8 cellular contexts compared by ENCODE assay signal in the genomic region with DNA sequence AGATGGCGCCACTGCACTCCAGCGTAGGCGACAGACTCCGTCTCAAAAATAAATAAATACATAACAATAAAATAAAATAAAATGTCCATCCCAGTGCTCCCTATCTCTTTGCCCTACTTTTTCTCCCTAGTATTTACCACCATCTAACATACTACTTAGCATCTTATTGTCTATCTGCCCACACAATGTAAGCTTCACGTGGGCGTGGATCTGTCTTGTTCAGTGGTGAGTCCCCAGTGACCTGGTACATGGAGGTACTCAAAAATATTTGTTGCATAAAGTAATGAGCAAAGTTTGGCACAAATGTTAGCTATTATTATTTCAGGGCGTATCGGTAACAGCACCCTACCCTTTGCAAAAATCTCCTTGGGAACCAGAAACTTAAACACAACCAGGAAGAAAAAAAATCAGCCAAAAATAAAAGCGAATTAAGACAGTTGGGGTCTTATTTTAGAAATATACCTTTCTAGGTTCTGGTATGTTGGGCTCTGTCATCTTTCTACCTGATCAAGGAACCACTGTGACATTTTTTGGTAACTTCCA. TPM values are rescaled to one million over a fixed set of nuclear protein-coding genes. Genes with fewer than 3 reads are reported as not detected.
DNase-seq lines count a peak whose midpoint lies in the region; ATAC-seq and TF ChIP-seq lines count a peak whose summit lies in the region.

No MANE protein-coding gene starts in this region.

- H3K4me1 ChIP-seq in Caco-2 (peaks cover 38% of the 10 kb centered on the region), OCI-LY7 (ENCODE audit: insufficient read depth, low read length, poor library complexity, severe bottlenecking) (no peaks in the 10 kb centered on the region), endodermal cell (ENCODE audit: control insufficient read depth, insufficient read depth, low read length) (no peaks in the 10 kb centered on the region), osteoblast (ENCODE audit: insufficient read depth, low read length) (peaks cover 8% of the 10 kb centered on the region)

- peak overlapping the region; percentile 88 for H3K27ac Mint-ChIP-seq in Caco-2 (ENCODE audit: unreplicated experiment)
- H3K27ac Mint-ChIP-seq in endodermal cell = no peak overlapping the region

- H3K36me3 ChIP-seq in Caco-2 (ENCODE audit: control insufficient read depth, insufficient read depth, low read length) (no peaks in the 10 kb centered on the region), OCI-LY7 (ENCODE audit: insufficient read depth, low read length) (no peaks in the 10 kb centered on the region), endodermal cell (ENCODE audit: control insufficient read depth, insufficient read depth, low read length) (no peaks in the 10 kb centered on the region), osteoblast (ENCODE audit: insufficient read depth, low read length) (no peaks in the 10 kb centered on the region)

- H3K9me3 Mint-ChIP-seq in Caco-2 (ENCODE audit: unreplicated experiment) = no peaks in the 10 kb centered on the region
- H3K9me3 Mint-ChIP-seq in endodermal cell = no peaks in the 10 kb centered on the region

- H3K9me3 ChIP-seq in Caco-2 (no peaks in the 10 kb centered on the region), OCI-LY7 (ENCODE audit: low read length) (no peaks in the 10 kb centered on the region), endodermal cell (ENCODE audit: control insufficient read depth, low read length) (no peaks in the 10 kb centered on the region), osteoblast (ENCODE audit: low read depth, low read length) (no peaks in the 10 kb centered on the region)

- H3K27me3 Mint-ChIP-seq in Caco-2 (ENCODE audit: insufficient read depth, unreplicated experiment) (no peaks in the 10 kb centered on the region), endodermal cell (ENCODE audit: insufficient read depth) (peaks cover 7% of the 10 kb centered on the region)

- no peaks in the 10 kb centered on the region for H3K9me2 ChIP-seq in OCI-LY7 (ENCODE audit: insufficient read depth, low read length)

- BruUV-seq in Caco-2 (replicated peaks; lab: Mats Ljungman, UMichigan) = TSS peak; percentile 92
- no TSS peak for BruUV-seq in OCI-LY7 (replicated peaks; lab: Mats Ljungman, UMichigan)

- H3K4me3 ChIP-seq in Caco-2 (ENCODE audit: low read depth, low read length) (peak overlapping the region; percentile 64), OCI-LY7 (ENCODE audit: low read depth, low read length, poor library complexity, severe bottlenecking) (peak overlapping the region; percentile 73), endodermal cell (ENCODE audit: low read length) (peak overlapping the region; percentile 81), osteoblast (ENCODE audit: insufficient read depth, low read length) (peak overlapping the region; percentile 78)

- H3K4me1 Mint-ChIP-seq in Caco-2 (ENCODE audit: low read depth, unreplicated experiment) = peaks cover 45% of the 10 kb centered on the region
- H3K4me1 Mint-ChIP-seq in endodermal cell = peaks cover 11% of the 10 kb centered on the region

- H2AFZ ChIP-seq in OCI-LY7 (ENCODE audit: low read length) (peak overlapping the region; percentile 64), osteoblast (ENCODE audit: low read length) (peak overlapping the region; percentile 63)

- H3K9ac ChIP-seq in endodermal cell (ENCODE audit: extremely low read depth, low read length, poor library complexity, severe bottlenecking) = no peak overlapping the region

- peak overlapping the region; percentile 65 for H3K4me2 ChIP-seq in OCI-LY7 (ENCODE audit: low read length)
- H3K4me2 ChIP-seq in osteoblast (ENCODE audit: insufficient read depth, low read length) = peak overlapping the region; percentile 82

- no peak for TF ChIP-seq CTCF in Caco-2 (IDR thresholded peaks at IDR 0.05; ENCODE audit: insufficient read depth in 1 of 2, low read depth in 1 of 2, low read length in 1 of 2, severe bottlenecking in 1 of 2, unreplicated experiment in 1 of 2)
- TF ChIP-seq CTCF in OCI-LY7 (conservative IDR thresholded peaks at IDR 0.05; ENCODE audit: low read length) = no peak
- TF ChIP-seq CTCF in endodermal cell (conservative IDR thresholded peaks at IDR 0.05) = no peak
- TF ChIP-seq CTCF in osteoblast (IDR thresholded peaks at IDR 0.05; ENCODE audit: extremely low read depth, low read depth, low read length) = no peak

- DNase-seq in Caco-2 (no peak), OCI-LY7 (ENCODE audit: low spot score) (no peak), endodermal cell (no peak), osteoblast (ENCODE audit: insufficient read length, low spot score, missing footprints) (peak; percentile 75), posterior vena cava (ENCODE audit: low spot score) (no peak), EL (no peak)

- H3K36me3 Mint-ChIP-seq in Caco-2 (ENCODE audit: insufficient read depth, unreplicated experiment) (peaks cover 6% of the 10 kb centered on the region), endodermal cell (ENCODE audit: low read depth) (no peaks in the 10 kb centered on the region)

- ATAC-seq in HG02588 (IDR thresholded peaks at IDR 0.05; ENCODE audit: unreplicated experiment) (no peak), HG02763 (IDR thresholded peaks at IDR 0.05; ENCODE audit: unreplicated experiment) (no peak)

- H3K27ac ChIP-seq in OCI-LY7 (ENCODE audit: low read depth, low read length, poor library complexity, severe bottlenecking) (no peak overlapping the region), endodermal cell (ENCODE audit: low read depth, low read length) (no peak overlapping the region), osteoblast (ENCODE audit: low read depth, low read length) (peak overlapping the region; percentile 29)

- H3K79me2 ChIP-seq in OCI-LY7 (ENCODE audit: insufficient read depth, low read depth, low read length) (no peaks in the 10 kb centered on the region), osteoblast (ENCODE audit: insufficient read depth, low read length) (peaks cover 19% of the 10 kb centered on the region)

- H4K20me1 ChIP-seq in OCI-LY7 (ENCODE audit: insufficient read depth, low read length) (no peaks in the 10 kb centered on the region), osteoblast (ENCODE audit: insufficient read depth, low read length) (peaks cover 4% of the 10 kb centered on the region)

- WGBS in endodermal cell (ENCODE audit: insufficient coverage in 1 of 2, insufficient read length in 1 of 2), 2 experiments = 82 to 90% methylated on average over 4 to 8 of the region's 9 CpGs

- H3K27me3 ChIP-seq in Caco-2 (replicated peaks; ENCODE audit: control insufficient read depth, insufficient read depth, low read length) (no peaks in the 10 kb centered on the region), endodermal cell (ENCODE audit: control insufficient read depth, insufficient read depth, low read length, poor library complexity, severe bottlenecking) (no peaks in the 10 kb centered on the region), osteoblast (ENCODE audit: insufficient read depth, low read length) (no peaks in the 10 kb centered on the region)

- POLR2A ChIA-PET in Caco-2 (lab: Charles Lee) = interaction anchor here (1.0 kb wide), 1 partner anchor 10 kb away, joined by 3 read pairs; no protein-coding TSS in a partner anchor
- POLR2A ChIA-PET in OCI-LY7 (lab: Charles Lee) = interaction anchor here (0.6 kb wide), 1 partner anchor 96 kb away, joined by 3 read pairs; no protein-coding TSS in a partner anchor

- intact Hi-C loops in Caco-2 (cut with micrococcal nuclease; ENCODE audit: unreplicated experiment) (no loop called here), OCI-LY7 (cut with micrococcal nuclease; ENCODE audit: unreplicated experiment) (no loop called here), posterior vena cava (cut with DNase I) (no loop called here)

- CTCF ChIA-PET in Caco-2 (lab: Charles Lee) = interaction anchor here (1.9 kb wide), 1 partner anchor 24 kb away, joined by 10 read pairs; no protein-coding TSS in a partner anchor
- CTCF ChIA-PET in OCI-LY7 (lab: Charles Lee; ENCODE audit: unreplicated experiment) = interaction anchor here (1.0 kb wide), 1 partner anchor 23 kb away, joined by 3 read pairs; no protein-coding TSS in a partner anchor

- peak overlapping the region; percentile 79 for H3K4me3 Mint-ChIP-seq in Caco-2 (ENCODE audit: unreplicated experiment)
- peak overlapping the region; percentile 73 for H3K4me3 Mint-ChIP-seq in endodermal cell

RNA-seq across cellular contexts. Expression of a gene that starts 0.5 kb away (rescaled TPM):
- 90.1 and 95.7 TPM in 2 replicates for total RNA-seq in Caco-2 (2022)
- total RNA-seq in OCI-LY7 (2014; rRNA removed; shearing (Covaris generic)) = 12.9 and 15.5 TPM in 2 replicates
- total RNA-seq in OCI-LY7 (2022) = 12.7 and 15.0 TPM in 2 replicates
- 10 to 100 TPM; 27.0 to 35.3 TPM for total RNA-seq in endodermal cell
- polyA plus RNA-seq in endodermal cell (2013, experiment 1 of 2) = 22.5 TPM
- 20.2 TPM for polyA plus RNA-seq in endodermal cell (2013, experiment 2 of 2)
- total RNA-seq in osteoblast = 33.7 and 35.4 TPM in 2 replicates
- total RNA-seq in posterior vena cava = 100 to 1,000 TPM in 1 of 2 donors, 10 to 100 TPM in 1; 95.2 to 100 TPM

RNA-seq across cellular contexts. Expression of a gene that starts 17.5 kb away (rescaled TPM):
- 15.6 and 15.7 TPM in 2 replicates for total RNA-seq in Caco-2 (2022)
- 23.6 and 30.8 TPM in 2 replicates for total RNA-seq in OCI-LY7 (2014; rRNA removed; shearing (Covaris generic))
- total RNA-seq in OCI-LY7 (2022) = 15.7 and 17.3 TPM in 2 replicates
- 10 to 100 TPM; 17.3 to 27.4 TPM for total RNA-seq in endodermal cell
- polyA plus RNA-seq in endodermal cell (2013, experiment 1 of 2) = 31.0 TPM
- polyA plus RNA-seq in endodermal cell (2013, experiment 2 of 2) = 28.6 TPM
- total RNA-seq in osteoblast = 6.5 and 7.1 TPM in 2 replicates
- 1 to 10 TPM; 5.2 to 6.7 TPM for total RNA-seq in posterior vena cava
